1 cellular context compared by ENCODE assay signal in genomic region chr11:67364783-67365525, GRCh38.
TF ChIP-seq lines count a peak whose summit lies in the region.

No MANE protein-coding gene starts in this region.

TF ChIP-seq in GM12878, 131 proteins besides CTCF, POLR2A, EP300 and RAD21:
- no peak for TF ChIP-seq RB1 (IDR thresholded peaks at IDR 0.05; ENCODE audit: borderline replicate concordance)
- no peak for TF ChIP-seq JUNB (IDR thresholded peaks at IDR 0.05)
